10 cellular contexts compared by ENCODE assay signal in the genomic region with DNA sequence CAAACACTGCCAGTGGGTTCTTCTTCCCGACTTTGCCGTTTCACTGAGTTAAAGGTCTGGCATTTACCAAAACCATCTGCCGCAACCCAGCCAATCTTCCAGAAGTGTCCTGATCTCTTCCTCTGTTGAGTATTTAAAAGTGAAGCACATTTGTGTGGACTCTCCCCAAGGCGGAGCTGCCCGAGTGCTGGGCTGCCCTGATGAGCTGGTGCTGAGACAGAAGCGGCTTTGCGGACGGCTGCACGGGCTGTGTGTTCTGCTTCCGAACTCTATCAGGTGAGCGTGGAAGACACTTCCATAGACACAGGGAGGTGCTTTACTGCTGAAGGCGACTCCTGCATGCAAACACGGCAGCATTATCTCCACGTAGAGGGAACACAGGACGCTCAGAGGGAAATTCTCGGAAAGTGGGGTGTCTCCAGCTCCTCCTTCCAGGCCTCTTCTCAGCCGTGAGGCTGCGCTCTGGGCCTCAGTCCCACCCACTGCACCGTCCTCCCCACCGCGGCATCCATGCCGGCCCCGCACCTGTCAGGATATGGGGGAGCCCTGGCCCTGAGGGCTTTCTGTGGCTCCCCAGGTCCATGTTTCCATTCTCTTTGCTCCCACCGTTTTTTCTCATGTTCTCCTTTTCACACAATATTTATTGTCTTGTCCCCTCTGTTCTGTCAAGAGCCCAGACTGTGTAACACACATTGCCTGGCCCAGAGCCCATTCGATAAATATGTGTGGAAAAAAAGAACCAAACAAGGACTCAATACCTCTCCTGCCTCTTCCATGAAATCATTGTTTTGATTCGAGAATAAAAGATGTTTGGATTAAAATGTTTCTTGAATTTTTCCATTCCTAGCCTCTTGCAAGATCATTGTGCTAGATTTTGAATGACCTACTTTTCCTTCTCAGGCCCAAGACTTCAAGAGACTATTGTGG.
DNase-seq lines count a peak whose midpoint lies in the region; ATAC-seq and TF ChIP-seq lines count a peak whose summit lies in the region.
"Had no signal": no experiment of that assay in that cellular context is flagged by ENCODE, and none has a peak within 500 bp of the region (broad histone marks: within the 10 kb centered on the region; RNA-seq: fewer than 3 reads in every experiment).

No MANE protein-coding gene starts in this region.

- no peaks in the 10 kb centered on the region for H3K27me3 Mint-ChIP-seq in stimulated activated naive CD8-positive, alpha-beta T cell treated with anti-CD3 and anti-CD28 coated beads, Interleukin-15, amount 100 ng/mL, for 72 hours

- peak overlapping the region; percentile 9 to 62 for H3K27ac Mint-ChIP-seq in stimulated activated naive CD8-positive, alpha-beta T cell treated with anti-CD3 and anti-CD28 coated beads, Interleukin-15, amount 100 ng/mL, for 72 hours

- no peak overlapping the region for H3K4me3 Mint-ChIP-seq in stimulated activated naive CD8-positive, alpha-beta T cell treated with anti-CD3 and anti-CD28 coated beads, Interleukin-15, amount 100 ng/mL, for 72 hours
- H3K4me3 Mint-ChIP-seq: H9 had no signal

- H3K4me1 Mint-ChIP-seq in stimulated activated naive CD8-positive, alpha-beta T cell treated with anti-CD3 and anti-CD28 coated beads, Interleukin-15, amount 100 ng/mL, for 72 hours: peaks cover 70% of the 10 kb centered on the region

- no peaks in the 10 kb centered on the region for H3K9me3 Mint-ChIP-seq in stimulated activated naive CD8-positive, alpha-beta T cell treated with anti-CD3 and anti-CD28 coated beads, Interleukin-15, amount 100 ng/mL, for 72 hours

- DNase-seq in stimulated activated naive CD8-positive, alpha-beta T cell treated with anti-CD3 and anti-CD28 coated beads, Interleukin-15, amount 100 ng/mL, for 72 hours: peak in 1 of 2 donors; percentile 6
- DNase-seq in stimulated activated naive CD8-positive, alpha-beta T cell treated with anti-CD3 and anti-CD28 coated beads, Interleukin-15, Interleukin-2, amounts not matched to agents 100 U/mL and 50 U/mL, for 24 hours: no peak
- peak; percentile 39 for DNase-seq in ecto neural progenitor cell (ENCODE audit: low spot score)
- peak; percentile 9 for DNase-seq in omental fat pad (ENCODE audit: low spot score)
- no peak for DNase-seq in pons (ENCODE audit: low spot score)
- DNase-seq in DMS53 (lab: John Stamatoyannopoulos, UW): no peak
- DNase-seq: H9, NCI-H2107 had no signal

- no peak for ATAC-seq in stimulated activated naive CD8-positive, alpha-beta T cell treated with anti-CD3 and anti-CD28 coated beads, Interleukin-15, amount 100 ng/mL, for 72 hours
- ATAC-seq in stimulated activated naive CD8-positive, alpha-beta T cell treated with anti-CD3 and anti-CD28 coated beads, Interleukin-15, Interleukin-2, amounts not matched to agents 100 U/mL and 50 U/mL, for 24 hours: no peak
- ATAC-seq in omental fat pad (ENCODE audit: low FRiP score) (no peak), HG02642 (IDR thresholded peaks at IDR 0.05; ENCODE audit: poor library complexity, unreplicated experiment) (no peak), GM21529 (IDR thresholded peaks at IDR 0.05; ENCODE audit: unreplicated experiment) (no peak)

- no peak for TF ChIP-seq CTCF in omental fat pad (IDR thresholded peaks at IDR 0.05)

Comparison
In these comparisons a context has a peak if more than half of its experiments do, and no peak if none do; other contexts are left out.
1. DNase-seq: peak in ecto neural progenitor cell (single experiment) and omental fat pad (single experiment); none in stimulated activated naive CD8-positive, alpha-beta T cell treated with anti-CD3 and anti-CD28 coated beads, Interleukin-15, Interleukin-2, amounts not matched to agents 100 U/mL and 50 U/mL, for 24 hours (single experiment), pons (single experiment) and DMS53 (single experiment).